Comparison of ENCODE assay signal across 13 cellular contexts in the genomic region with DNA sequence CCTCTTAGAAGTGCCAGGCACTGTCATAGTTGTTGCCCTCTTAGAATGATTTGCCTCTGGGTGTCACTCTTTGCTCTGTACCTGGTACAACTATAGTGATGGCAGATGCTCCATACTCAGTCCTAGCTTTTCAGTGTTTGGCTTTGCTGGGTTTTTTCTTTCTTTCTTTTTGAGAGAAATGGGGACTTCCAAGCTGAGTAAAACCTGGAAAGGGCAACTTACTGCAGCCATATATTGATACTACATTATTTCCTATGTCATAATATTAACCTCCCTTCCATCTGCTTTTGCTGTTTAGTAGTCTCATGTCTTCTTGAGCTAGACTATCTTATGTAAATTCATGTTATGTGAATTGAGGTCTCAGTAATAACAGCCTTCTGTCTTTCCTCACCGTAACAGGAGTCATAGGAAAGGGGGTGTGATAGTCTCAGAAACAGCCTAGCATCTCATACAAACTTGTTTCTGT. TPM values are rescaled to one million over a fixed set of nuclear protein-coding genes. Genes with fewer than 3 reads are reported as not detected.
DNase-seq lines count a peak whose midpoint lies in the region; ATAC-seq, FAIRE-seq and TF ChIP-seq lines count a peak whose summit lies in the region.
"Had no signal": no experiment of that assay in that cellular context is flagged by ENCODE, and none has a peak within 500 bp of the region (broad histone marks: within the 10 kb centered on the region; RNA-seq: fewer than 3 reads in every experiment).

No MANE protein-coding gene starts in this region.

- DNase-seq in GM13977 (ENCODE audit: low spot score) (peak; percentile 40), GM19239 (ENCODE audit: insufficient read length, low spot score) (no peak), SW480 (ENCODE audit: low spot score) (no peak), NCI-H1105 (lab: John Stamatoyannopoulos, UW) (no peak), iPS-NIHi7 (ENCODE audit: extremely low spot score) (no peak), stomach (no peak)
- DNase-seq: body of pancreas had no signal

- intact Hi-C loops in stomach (cut with DNase I; ENCODE audit: low total_unique reads) = no loop called here

- no peak for TF ChIP-seq EP300 in stomach (IDR thresholded peaks at IDR 0.05)

- H3K4me3 ChIP-seq in stomach = no peak overlapping the region
- H3K4me3 ChIP-seq: BLaER1 treated with 17β-estradiol and CSF1 and Interleukin-3, amounts not matched to agents 10 nM and 100 nM; body of pancreas; vagina had no signal

- no peak for TF ChIP-seq POLR2A in stomach (IDR thresholded peaks at IDR 0.05)

- H3K36me3 ChIP-seq in stomach = no peaks in the 10 kb centered on the region
- H3K36me3 ChIP-seq: vagina had no signal

- ATAC-seq in HG02759 (IDR thresholded peaks at IDR 0.05; ENCODE audit: unreplicated experiment) = peak; percentile 79
- ATAC-seq in HG03520 (IDR thresholded peaks at IDR 0.05; ENCODE audit: unreplicated experiment) = peak; percentile 65
- ATAC-seq: body of pancreas, sciatic nerve had no signal

- 83 to 95% (median 88%) methylated on average over 1 of the region's 1 CpG for WGBS in stomach, 5 donors

- H3K4me1 ChIP-seq in stomach = no peaks in the 10 kb centered on the region
- H3K4me1 ChIP-seq: body of pancreas, vagina had no signal

- FAIRE-seq in GM19239 (lab: Jason Lieb, UNC) = peak; percentile 68

- no peaks in the 10 kb centered on the region for H3K27me3 ChIP-seq in stomach
- H3K27me3 ChIP-seq: BLaER1 treated with 17β-estradiol and CSF1 and Interleukin-3, amounts not matched to agents 10 nM and 100 nM; body of pancreas; vagina had no signal

- H3K9me3 ChIP-seq in stomach = no peaks in the 10 kb centered on the region
- H3K9me3 ChIP-seq: body of pancreas, vagina had no signal

- no peak overlapping the region for H3K27ac ChIP-seq in stomach
- H3K27ac ChIP-seq: BLaER1 treated with 17β-estradiol and CSF1 and Interleukin-3, amounts not matched to agents 10 nM and 100 nM; body of pancreas; vagina had no signal

- in situ Hi-C loops in GM13977 (cut with MboI; ENCODE audit: low pct_unique_long_range_greater_than_20kb, low sequenced_read_pairs, unreplicated experiment) = no loop called here

- TF ChIP-seq CTCF in GM13977 (IDR thresholded peaks at IDR 0.05; ENCODE audit: extremely low read depth, insufficient read depth, missing control alignments) (peak; percentile 27), stomach (IDR thresholded peaks at IDR 0.05) (no peak)

RNA-seq across cellular contexts. Expression of gene NIPAL1, which starts 49.0 kb away (rescaled TPM):
- total RNA-seq in stomach = 10 to 100 TPM in 2 of 5 donors, 1 to 10 TPM in 1, under 1 TPM in 1, not detected in 1; under 0.01 to 22.0 (median 10.3) TPM
- 1 to 10 TPM in 2 of 3 donors, under 1 TPM in 1; 0.76 to 2.9 (median 2.6) TPM for polyA plus RNA-seq in stomach

RNA-seq across cellular contexts. Expression of gene CNGA1, which starts 49.1 kb away (rescaled TPM):
- total RNA-seq in stomach = 10 to 100 TPM in 1 of 5 donors, 1 to 10 TPM in 1, under 1 TPM in 1, not detected in 2; 0.87 to 23.8 (median 2.8) TPM
- 1 to 10 TPM in 2 of 3 donors, under 1 TPM in 1; 0.56 to 5.4 (median 4.4) TPM for polyA plus RNA-seq in stomach
- total RNA-seq: MCF 10A had no signal
